1 cellular context compared by ENCODE assay signal in genomic region chr9:87796232-87796631, GRCh38.
A peak's percentile ranks its signal among the peaks of the same experiment; 100 is the strongest.
TF ChIP-seq lines count a peak whose summit lies in the region.

No MANE protein-coding gene starts in this region.

TF ChIP-seq in K562, 482 proteins besides CTCF, POLR2A, EP300 and RAD21 (continued from another document and continues in another):
- TF ChIP-seq AFF4 (CRISPR knock-in tag; IDR thresholded peaks at IDR 0.05): no peak
- TF ChIP-seq PBX2 (CRISPR knock-in tag; IDR thresholded peaks at IDR 0.05; ENCODE audit: low read depth): no peak
- peak; percentile 88 for TF ChIP-seq PBX2 (tag; conservative IDR thresholded peaks at IDR 0.05; ENCODE audit: low read depth)
- peak; percentile 37; the same call in 1 of the 2 replicates for TF ChIP-seq MGA (IDR thresholded peaks at IDR 0.05)
- TF ChIP-seq ZNF184 (CRISPR knock-in tag; IDR thresholded peaks at IDR 0.05): no peak
- TF ChIP-seq BRF1 (IDR thresholded peaks at IDR 0.05; ENCODE audit: borderline replicate concordance, extremely low read depth, insufficient read length): no peak
- no peak for TF ChIP-seq U2AF2 (optimal IDR thresholded peaks at IDR 0.05; ENCODE audit: low read depth, low read length)
- TF ChIP-seq E2F6 (IDR thresholded peaks at IDR 0.05; ENCODE audit: borderline replicate concordance in 1 of 2, extremely low read depth in 1 of 2, insufficient read depth in 1 of 2, insufficient read length in 1 of 2, low read depth in 1 of 2, low read length in 1 of 2, poor library complexity in 1 of 2, severe bottlenecking in 1 of 2): no peak
- no peak for TF ChIP-seq ZNF174 (CRISPR knock-in tag; IDR thresholded peaks at IDR 0.05)
- TF ChIP-seq XRCC5 (IDR thresholded peaks at IDR 0.05; ENCODE audit: low read depth, low read length): no peak
- TF ChIP-seq ETV6 (IDR thresholded peaks at IDR 0.05; ENCODE audit: borderline replicate concordance in 1 of 2, low read depth in 2 of 2, low read length in 1 of 2): no peak
- TF ChIP-seq ETV6 (CRISPR knock-in tag; IDR thresholded peaks at IDR 0.05; ENCODE audit: borderline replicate concordance): no peak
- TF ChIP-seq TCF7L2 (IDR thresholded peaks at IDR 0.05; ENCODE audit: low read depth, low read length): no peak
- TF ChIP-seq ZNF77 (CRISPR knock-in tag; IDR thresholded peaks at IDR 0.05): no peak
- TF ChIP-seq BACH1 (tag; IDR thresholded peaks at IDR 0.05): peak; percentile 45; the same call in 1 of the 2 replicates
- no peak for TF ChIP-seq GTF2F1 (IDR thresholded peaks at IDR 0.05; ENCODE audit: low read depth, low read length)
- no peak for TF ChIP-seq NR0B1 (IDR thresholded peaks at IDR 0.05; ENCODE audit: partially characterized antibody)
- TF ChIP-seq ZNF75A (CRISPR knock-in tag; IDR thresholded peaks at IDR 0.05): no peak
- TF ChIP-seq, protein P1, sequence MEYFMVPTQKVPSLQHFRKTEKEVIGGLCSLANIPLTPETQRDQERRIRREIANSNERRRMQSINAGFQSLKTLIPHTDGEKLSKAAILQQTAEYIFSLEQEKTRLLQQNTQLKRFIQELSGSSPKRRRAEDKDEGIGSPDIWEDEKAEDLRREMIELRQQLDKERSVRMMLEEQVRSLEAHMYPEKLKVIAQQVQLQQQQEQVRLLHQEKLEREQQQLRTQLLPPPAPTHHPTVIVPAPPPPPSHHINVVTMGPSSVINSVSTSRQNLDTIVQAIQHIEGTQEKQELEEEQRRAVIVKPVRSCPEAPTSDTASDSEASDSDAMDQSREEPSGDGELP (CRISPR knock-in tag; IDR thresholded peaks at IDR 0.05; ENCODE audit: borderline replicate concordance): no peak
- no peak for TF ChIP-seq ZNF354B (CRISPR knock-in tag; IDR thresholded peaks at IDR 0.05)
- no peak for TF ChIP-seq ZNF143 (CRISPR knock-in tag; IDR thresholded peaks at IDR 0.05)
- no peak for TF ChIP-seq FOS (IDR thresholded peaks at IDR 0.05; ENCODE audit: extremely low read depth, insufficient read length)
- no peak for TF ChIP-seq MTA1 (IDR thresholded peaks at IDR 0.05; ENCODE audit: borderline replicate concordance)
- no peak for TF ChIP-seq SMAD3 (CRISPR knock-in tag; conservative IDR thresholded peaks at IDR 0.05)
- TF ChIP-seq HOXB6 (CRISPR knock-in tag; IDR thresholded peaks at IDR 0.05; ENCODE audit: borderline replicate concordance): no peak
- no peak for TF ChIP-seq ZNF79 (CRISPR knock-in tag; IDR thresholded peaks at IDR 0.05; ENCODE audit: low read depth)
- TF ChIP-seq NR3C1 (CRISPR knock-in tag; IDR thresholded peaks at IDR 0.05): no peak
- no peak for TF ChIP-seq CC2D1A (IDR thresholded peaks at IDR 0.05)
- peak; percentile 63 for TF ChIP-seq TFE3 (CRISPR knock-in tag; IDR thresholded peaks at IDR 0.05)
- TF ChIP-seq HSF4 (CRISPR knock-in tag; IDR thresholded peaks at IDR 0.05; ENCODE audit: borderline replicate concordance): no peak
- TF ChIP-seq SIN3A (IDR thresholded peaks at IDR 0.05; ENCODE audit: borderline replicate concordance in 2 of 2, control insufficient read depth in 1 of 2, low read depth in 2 of 2, low read length in 2 of 2): no peak
- no peak for TF ChIP-seq ZNF57 (CRISPR knock-in tag; IDR thresholded peaks at IDR 0.05)
- no peak for TF ChIP-seq ELF2 (CRISPR knock-in tag; IDR thresholded peaks at IDR 0.05)
- no peak for TF ChIP-seq ZNF347 (CRISPR knock-in tag; IDR thresholded peaks at IDR 0.05; ENCODE audit: low read depth)
- no peak for TF ChIP-seq KHSRP (IDR thresholded peaks at IDR 0.05)
- TF ChIP-seq USF2 (CRISPR knock-in tag; IDR thresholded peaks at IDR 0.05): peak; percentile 56
- no peak for TF ChIP-seq RBM25 (IDR thresholded peaks at IDR 0.05; ENCODE audit: low read depth, low read length, severe bottlenecking)
